Comparison of ENCODE assay signal across 1 cellular context in genomic region chr3:129893616-129894070, GRCh38.
TF ChIP-seq lines count a peak whose summit lies in the region.

Gene TMCC1 (minus strand): TSS chr3:129893711.

TF ChIP-seq in GM12878, 131 proteins besides CTCF, POLR2A, EP300 and RAD21 (continued from another document):
- TF ChIP-seq ZBTB40 (IDR thresholded peaks at IDR 0.05; ENCODE audit: borderline replicate concordance) (no peak), ZNF274 (IDR thresholded peaks at IDR 0.05; ENCODE audit: insufficient read depth, insufficient read length) (no peak), RUNX3 (IDR thresholded peaks at IDR 0.05; ENCODE audit: low read length) (no peak), MXI1 (IDR thresholded peaks at IDR 0.05; ENCODE audit: low read depth, low read length) (peak; percentile 32; the same call in 1 of the 2 replicates), NR2C1 (IDR thresholded peaks at IDR 0.05) (no peak), JUNB (IDR thresholded peaks at IDR 0.05) (no peak), CREB1 (IDR thresholded peaks at IDR 0.05; ENCODE audit: low read depth) (0 out of 2 replicates have a peak, but pooled peaks have one; percentile 23), HCFC1 (IDR thresholded peaks at IDR 0.05; ENCODE audit: low read length) (no peak), WRNIP1 (IDR thresholded peaks at IDR 0.05; ENCODE audit: borderline replicate concordance, low read depth, low read length) (no peak), MTA2 (IDR thresholded peaks at IDR 0.05; ENCODE audit: low read depth) (no peak), ZNF207 (IDR thresholded peaks at IDR 0.05; ENCODE audit: borderline replicate concordance) (no peak), POU2F2 (IDR thresholded peaks at IDR 0.05; ENCODE audit: borderline replicate concordance, low read depth, low read length) (peak; percentile 47; the same call in 1 of the 3 replicates), ATF7 (IDR thresholded peaks at IDR 0.05; ENCODE audit: low read depth) (no peak), TCF12 (IDR thresholded peaks at IDR 0.05; ENCODE audit: low read depth, low read length) (0 out of 2 replicates have a peak, but pooled peaks have one; percentile 19), ZNF217 (IDR thresholded peaks at IDR 0.05) (no peak), TCF3 (IDR thresholded peaks at IDR 0.05; ENCODE audit: borderline replicate concordance, insufficient read depth, low read depth, low read length) (no peak), PRDM15 (CRISPR knock-in tag; IDR thresholded peaks at IDR 0.05) (no peak), POLR2AphosphoS5 (IDR thresholded peaks at IDR 0.05; ENCODE audit: low read length) (peak; percentile 76), ZBTB33 (IDR thresholded peaks at IDR 0.05) (no peak), CBX5 (IDR thresholded peaks at IDR 0.05; ENCODE audit: low read depth) (no peak), ZNF24 (IDR thresholded peaks at IDR 0.05) (no peak), PBX3 (IDR thresholded peaks at IDR 0.05; ENCODE audit: insufficient replicate concordance, low read depth, low read length) (no peak), NFXL1 (IDR thresholded peaks at IDR 0.05; ENCODE audit: borderline replicate concordance) (no peak), ESRRA (IDR thresholded peaks at IDR 0.05; ENCODE audit: low read length) (no peak), CHD4 (IDR thresholded peaks at IDR 0.05) (no peak), LARP7 (IDR thresholded peaks at IDR 0.05) (peak; percentile 31; the same call in 1 of the 2 replicates), PAX8 (IDR thresholded peaks at IDR 0.05) (no peak), ZBTB11 (CRISPR knock-in tag; IDR thresholded peaks at IDR 0.05) (no peak), IRF4 (IDR thresholded peaks at IDR 0.05; ENCODE audit: low read depth, low read length) (no peak), BHLHE40 (IDR thresholded peaks at IDR 0.05; ENCODE audit: borderline replicate concordance in 1 of 2, low read depth in 2 of 2, low read length in 1 of 2) (peak in 1 of 2 experiments; percentile 74; a peak in 1 of 4 replicates), BCL3 (IDR thresholded peaks at IDR 0.05; ENCODE audit: borderline replicate concordance, insufficient read depth, low read depth, low read length, poor library complexity, severe bottlenecking) (no peak)
TF ChIP-seq in GM12878: peak in this region for 11.
